In genomic region chr6:43667245-43668150, GRCh38 we compare ENCODE assay signal across 1 cellular context.
TF ChIP-seq lines count a peak whose summit lies in the region.

No MANE protein-coding gene starts in this region.

TF ChIP-seq in HepG2, 621 proteins besides CTCF, POLR2A, EP300 and RAD21 (continued from another document and continues in another):
- TF ChIP-seq KIAA2018 (CRISPR knock-in tag; IDR thresholded peaks at IDR 0.05; ENCODE audit: borderline replicate concordance) (no peak), RXRB (CRISPR knock-in tag; IDR thresholded peaks at IDR 0.05; ENCODE audit: borderline replicate concordance) (0 out of 2 replicates have a peak, but pooled peaks have one; percentile 55), ZNF629 (CRISPR knock-in tag; conservative IDR thresholded peaks at IDR 0.05) (0 out of 2 replicates have a peak, but pooled peaks have one; percentile 13), NAIF1 (CRISPR knock-in tag; IDR thresholded peaks at IDR 0.05; ENCODE audit: borderline replicate concordance) (no peak), ARNTL (CRISPR knock-in tag; IDR thresholded peaks at IDR 0.05) (no peak), SKI (IDR thresholded peaks at IDR 0.05; ENCODE audit: partially characterized antibody) (no peak), CC2D1A (CRISPR knock-in tag; IDR thresholded peaks at IDR 0.05) (0 out of 2 replicates have a peak, but pooled peaks have one; percentile 61), NONO (IDR thresholded peaks at IDR 0.05) (no peak), NONO (CRISPR knock-in tag; conservative IDR thresholded peaks at IDR 0.05) (peak; percentile 87), ZNF570 (CRISPR knock-in tag; IDR thresholded peaks at IDR 0.05; ENCODE audit: borderline replicate concordance) (no peak), ZBTB3 (CRISPR knock-in tag; IDR thresholded peaks at IDR 0.05; ENCODE audit: borderline replicate concordance, low read depth) (no peak), ZNF292 (CRISPR knock-in tag; IDR thresholded peaks at IDR 0.05; ENCODE audit: borderline replicate concordance, low read depth) (no peak), AGO1 (IDR thresholded peaks at IDR 0.05; ENCODE audit: low read depth, low read length, poor library complexity, severe bottlenecking) (peak; percentile 95), MAFF (IDR thresholded peaks at IDR 0.05; ENCODE audit: low read depth, low read length) (no peak; the same call in 1 of the 2 replicates), ZNF224 (CRISPR knock-in tag; IDR thresholded peaks at IDR 0.05) (0 out of 2 replicates have a peak, but pooled peaks have one; percentile 48), KLF16 (CRISPR knock-in tag; IDR thresholded peaks at IDR 0.05) (peak in 1 of 2 experiments; percentile 15; a peak in 1 of 4 replicates), ZNF329 (CRISPR knock-in tag; IDR thresholded peaks at IDR 0.05; ENCODE audit: low read depth) (no peak), TRIM24 (CRISPR knock-in tag; IDR thresholded peaks at IDR 0.05) (no peak), NR1H2 (CRISPR knock-in tag; IDR thresholded peaks at IDR 0.05; ENCODE audit: borderline replicate concordance, low read depth) (no peak), PHF5A (CRISPR knock-in tag; IDR thresholded peaks at IDR 0.05; ENCODE audit: low read depth, unreplicated experiment) (no peak), PAF1 (CRISPR knock-in tag; IDR thresholded peaks at IDR 0.05) (no peak), ZNF607 (CRISPR knock-in tag; IDR thresholded peaks at IDR 0.05; ENCODE audit: borderline replicate concordance) (no peak), ZNF646 (CRISPR knock-in tag; IDR thresholded peaks at IDR 0.05) (no peak), SUZ12 (IDR thresholded peaks at IDR 0.05; ENCODE audit: low read depth, low read length) (no peak; the same call in 1 of the 2 replicates), ZUFSP (CRISPR knock-in tag; IDR thresholded peaks at IDR 0.05; ENCODE audit: borderline replicate concordance) (no peak), ZNF644 (CRISPR knock-in tag; IDR thresholded peaks at IDR 0.05; ENCODE audit: low read depth) (no peak), JUNB (CRISPR knock-in tag; IDR thresholded peaks at IDR 0.05; ENCODE audit: borderline replicate concordance) (no peak), MTA1 (CRISPR knock-in tag; IDR thresholded peaks at IDR 0.05; ENCODE audit: borderline replicate concordance) (peak; percentile 76; the same call in 1 of the 2 replicates), ZNF737 (CRISPR knock-in tag; IDR thresholded peaks at IDR 0.05; ENCODE audit: borderline replicate concordance) (no peak), ZFY (CRISPR knock-in tag; IDR thresholded peaks at IDR 0.05) (peak; percentile 53; the same call in 1 of the 2 replicates), ZNF770 (CRISPR knock-in tag; IDR thresholded peaks at IDR 0.05) (no peak), NFKBIZ (CRISPR knock-in tag; IDR thresholded peaks at IDR 0.05) (no peak), HIVEP1 (CRISPR knock-in tag; IDR thresholded peaks at IDR 0.05) (no peak), ZNF276 (CRISPR knock-in tag; IDR thresholded peaks at IDR 0.05; ENCODE audit: low read depth) (peak; percentile 84; the same call in 1 of the 2 replicates), ZBTB49 (CRISPR knock-in tag; IDR thresholded peaks at IDR 0.05; ENCODE audit: borderline replicate concordance) (peak; percentile 66; the same call in 1 of the 2 replicates), IKZF1 (IDR thresholded peaks at IDR 0.05) (no peak), ZNF468 (CRISPR knock-in tag; IDR thresholded peaks at IDR 0.05) (no peak), AKAP8 (CRISPR knock-in tag; IDR thresholded peaks at IDR 0.05) (no peak), NFE2L2 (IDR thresholded peaks at IDR 0.05; ENCODE audit: low read length) (no peak)
